In genomic region chr1:111754964-111755320, GRCh38 we compare ENCODE assay signal across 8 cellular contexts. TPM values are rescaled to one million over a fixed set of nuclear protein-coding genes. Genes with fewer than 3 reads are reported as not detected.
DNase-seq lines count a peak whose midpoint lies in the region; ATAC-seq and TF ChIP-seq lines count a peak whose summit lies in the region.

No MANE protein-coding gene starts in this region.

- H3K27ac ChIP-seq in thymus (ENCODE audit: low read depth): peak overlapping the region; percentile 85

- H3K4me3 ChIP-seq in endocrine pancreas (ENCODE audit: control insufficient read depth, insufficient read depth, low read length): peak overlapping the region; percentile 73
- peak overlapping the region; percentile 75 for H3K4me3 ChIP-seq in mononuclear cell (ENCODE audit: low read length)
- H3K4me3 ChIP-seq in thymus (ENCODE audit: low read length): peak overlapping the region; percentile 92

- H3K9ac ChIP-seq in endocrine pancreas (ENCODE audit: control insufficient read depth, insufficient read depth, low read length): peak overlapping the region; percentile 77

- ATAC-seq in HG02588 (IDR thresholded peaks at IDR 0.05; ENCODE audit: unreplicated experiment): no peak

- peaks cover 4% of the 10 kb centered on the region for H3K4me1 ChIP-seq in endocrine pancreas (ENCODE audit: control insufficient read depth, insufficient read depth, low read length)
- H3K4me1 ChIP-seq in mononuclear cell (ENCODE audit: insufficient read depth, low read length): peaks cover 26% of the 10 kb centered on the region
- H3K4me1 ChIP-seq in thymus (ENCODE audit: control insufficient read depth, insufficient read depth, low read length): peaks cover 11% of the 10 kb centered on the region

- TF ChIP-seq CTCF in GM20000 (IDR thresholded peaks at IDR 0.05; ENCODE audit: extremely low read depth, missing control alignments): no peak

- H3K27me3 ChIP-seq in endocrine pancreas (ENCODE audit: control insufficient read depth, insufficient read depth, low read length) (no peaks in the 10 kb centered on the region), mononuclear cell (ENCODE audit: insufficient read depth, low read length) (no peaks in the 10 kb centered on the region), thymus (ENCODE audit: control insufficient read depth, insufficient read depth) (no peaks in the 10 kb centered on the region)

- WGBS in thymus: under 1% methylated on average over 12 of the region's 12 CpGs

- no peaks in the 10 kb centered on the region for H3K9me3 ChIP-seq in endocrine pancreas (ENCODE audit: control insufficient read depth, low read length)
- no peaks in the 10 kb centered on the region for H3K9me3 ChIP-seq in mononuclear cell (ENCODE audit: low read depth, low read length)
- no peaks in the 10 kb centered on the region for H3K9me3 ChIP-seq in thymus (ENCODE audit: control insufficient read depth)

- H3K36me3 ChIP-seq in endocrine pancreas (ENCODE audit: control insufficient read depth, insufficient read depth, low read length) (no peaks in the 10 kb centered on the region), thymus (ENCODE audit: control insufficient read depth, insufficient read depth) (no peaks in the 10 kb centered on the region)

- DNase-seq in COLO668 (lab: John Stamatoyannopoulos, UW; ENCODE audit: unreplicated experiment) (peak; percentile 56), GM20000 (ENCODE audit: low spot score) (peak; percentile 35), M059J (ENCODE audit: low read depth) (peak; percentile 67), T-helper 22 cell (ENCODE audit: low read depth) (peak; percentile 16)

RNA-seq across cellular contexts. Expression of gene DDX20, which starts 0.8 kb away (rescaled TPM):
- total RNA-seq in M059J (2014; rRNA removed; shearing (Covaris generic)): 28.6 and 42.0 TPM in 2 replicates
- 30.0 TPM for total RNA-seq in mononuclear cell
- polyA plus RNA-seq in thymus: 10.9 TPM

RNA-seq across cellular contexts. Expression of gene INKA2, which starts 15.7 kb away (rescaled TPM):
- 2.9 TPM in 2 replicates for total RNA-seq in M059J (2014; rRNA removed; shearing (Covaris generic))
- total RNA-seq in mononuclear cell: 1.2 TPM
- polyA plus RNA-seq in thymus: 1.5 TPM

Comparison
In these comparisons a context has a peak if more than half of its experiments do, and no peak if none do; other contexts are left out.
1. DNase-seq: peak in every context shown above with its lines; median percentile 67 in M059J; 56 in COLO668; 35 in GM20000; 16 in T-helper 22 cell.